In genomic region chr7:41882271-41882670, GRCh38 we compare ENCODE assay signal across 10 cellular contexts.
DNase-seq lines count a peak whose midpoint lies in the region; ATAC-seq and TF ChIP-seq lines count a peak whose summit lies in the region.
"Had no signal": no experiment of that assay in that cellular context is flagged by ENCODE, and none has a peak within 500 bp of the region (broad histone marks: within the 10 kb centered on the region; RNA-seq: fewer than 3 reads in every experiment).

No MANE protein-coding gene starts in this region.

- H3K4me3 ChIP-seq in CD4-positive, CD25-positive, alpha-beta regulatory T cell (ENCODE audit: low read depth, low read length), result peak overlapping the region; percentile 51
- H3K4me3 ChIP-seq in fibroblast of lung (replicated peaks in 1 of 4; ENCODE audit: control extremely low read depth in 1 of 4, insufficient read depth in 1 of 4, low read depth in 3 of 4, low read length in 4 of 4) (no peak overlapping the region), tibial artery (no peak overlapping the region), aorta (ENCODE audit: low read length in 2 of 2) (no peak overlapping the region)

- peaks cover 0 to 2% (median 0%) of the 10 kb centered on the region in 7 donors for H3K9me3 Mint-ChIP-seq in CD4-positive, CD25-positive, alpha-beta regulatory T cell
- no peaks in the 10 kb centered on the region for H3K9me3 Mint-ChIP-seq in IgD-negative memory B cell

- H3K4me1 ChIP-seq in CD4-positive, CD25-positive, alpha-beta regulatory T cell (ENCODE audit: control insufficient read depth, insufficient read depth, low read length, poor library complexity, severe bottlenecking), result peaks cover 7% of the 10 kb centered on the region
- peaks cover 43% of the 10 kb centered on the region for H3K4me1 ChIP-seq in fibroblast of lung (ENCODE audit: control insufficient read depth, extremely low read depth, insufficient read depth, low read length)
- peaks cover 0 to 81% (median 44%) of the 10 kb centered on the region in 4 donors for H3K4me1 ChIP-seq in tibial artery
- H3K4me1 ChIP-seq in aorta (ENCODE audit: control insufficient read depth in 1 of 2, insufficient read depth in 2 of 2, low read length in 2 of 2), result peaks cover 2 to 9% of the 10 kb centered on the region in 2 donors

- no peak for DNase-seq in CD4-positive, CD25-positive, alpha-beta regulatory T cell
- no peak for DNase-seq in fibroblast of lung (ENCODE audit: low read depth in 2 of 2)
- no peak for DNase-seq in SW480 (ENCODE audit: low spot score)
- no peak for DNase-seq in tibial artery
- DNase-seq in aorta, result no peak
- DNase-seq: islet precursor cell, NCI-H2171 had no signal

- intact Hi-C loops in tibial artery (cut with DNase I; ENCODE audit: low total_unique reads), result no loop called here
- intact Hi-C loops in aorta (cut with DNase I), result no loop called here

- H3K9me3 ChIP-seq in CD4-positive, CD25-positive, alpha-beta regulatory T cell (ENCODE audit: control insufficient read depth in 2 of 2, low read length in 2 of 2), result no peaks in the 10 kb centered on the region
- H3K9me3 ChIP-seq in fibroblast of lung (ENCODE audit: control insufficient read depth, insufficient read depth, low read depth, low read length) (no peaks in the 10 kb centered on the region), tibial artery (no peaks in the 10 kb centered on the region), aorta (ENCODE audit: control insufficient read depth, low read length) (no peaks in the 10 kb centered on the region)

- no peaks in the 10 kb centered on the region for H3K27me3 ChIP-seq in CD4-positive, CD25-positive, alpha-beta regulatory T cell (ENCODE audit: control insufficient read depth, insufficient read depth, low read length)
- H3K27me3 ChIP-seq in fibroblast of lung (ENCODE audit: control insufficient read depth, insufficient read depth, low read length) (no peaks in the 10 kb centered on the region), tibial artery (no peaks in the 10 kb centered on the region), aorta (ENCODE audit: control insufficient read depth in 1 of 2, insufficient read depth in 2 of 2, low read length in 1 of 2) (no peaks in the 10 kb centered on the region)

- H3K79me2 ChIP-seq in fibroblast of lung (ENCODE audit: control insufficient read depth, insufficient read depth, low read length), result no peaks in the 10 kb centered on the region

- no peaks in the 10 kb centered on the region for H3K36me3 ChIP-seq in CD4-positive, CD25-positive, alpha-beta regulatory T cell (ENCODE audit: control insufficient read depth, insufficient read depth, low read length)
- H3K36me3 ChIP-seq in fibroblast of lung (ENCODE audit: control insufficient read depth, insufficient read depth, low read length) (no peaks in the 10 kb centered on the region), tibial artery (no peaks in the 10 kb centered on the region), aorta (ENCODE audit: control insufficient read depth in 1 of 2, insufficient read depth in 2 of 2, low read length in 1 of 2) (no peaks in the 10 kb centered on the region)

- TF ChIP-seq CTCF in fibroblast of lung (conservative IDR thresholded peaks at IDR 0.05 in 1 of 2, IDR thresholded peaks at IDR 0.05 in 1 of 2; ENCODE audit: low read depth in 1 of 2, low read length in 2 of 2) (no peak), tibial artery (IDR thresholded peaks at IDR 0.05) (no peak)

- H3K36me3 Mint-ChIP-seq in CD4-positive, CD25-positive, alpha-beta regulatory T cell, result no peaks in the 10 kb centered on the region
- peaks cover 2% of the 10 kb centered on the region for H3K36me3 Mint-ChIP-seq in IgD-negative memory B cell

- H3K4me1 Mint-ChIP-seq in CD4-positive, CD25-positive, alpha-beta regulatory T cell, result peaks cover 4 to 25% (median 7%) of the 10 kb centered on the region in 4 donors
- peaks cover 34 to 46% (median 38%) of the 10 kb centered on the region in 3 donors for H3K4me1 Mint-ChIP-seq in IgD-negative memory B cell

- H3K4me2 ChIP-seq in fibroblast of lung (ENCODE audit: extremely low read depth, insufficient read depth, low read length), result no peak overlapping the region

- 41 to 51% methylated on average over 6 of the region's 6 CpGs for WGBS in aorta, 2 donors

- H3K9ac ChIP-seq in fibroblast of lung (ENCODE audit: insufficient read depth, low read length), result no peak overlapping the region

- no peak for ATAC-seq in CD4-positive, CD25-positive, alpha-beta regulatory T cell (ENCODE audit: low read depth in 2 of 2)
- ATAC-seq in GM19043 (IDR thresholded peaks at IDR 0.05; ENCODE audit: low read depth, unreplicated experiment) (peak; percentile 5), HG03520 (IDR thresholded peaks at IDR 0.05; ENCODE audit: unreplicated experiment) (no peak), aorta (ENCODE audit: low FRiP score) (no peak)

- H2AFZ ChIP-seq in fibroblast of lung (ENCODE audit: low read length), result no peak overlapping the region

- peak overlapping the region; percentile 84 to 98 (median 95) for H3K27ac Mint-ChIP-seq in CD4-positive, CD25-positive, alpha-beta regulatory T cell
- peak overlapping the region; percentile 82 to 98 (median 98) for H3K27ac Mint-ChIP-seq in IgD-negative memory B cell

- H3K27me3 Mint-ChIP-seq in CD4-positive, CD25-positive, alpha-beta regulatory T cell, result peaks cover 5% of the 10 kb centered on the region
- H3K27me3 Mint-ChIP-seq in IgD-negative memory B cell, result no peaks in the 10 kb centered on the region

- H3K4me3 Mint-ChIP-seq in CD4-positive, CD25-positive, alpha-beta regulatory T cell, result peak overlapping the region in 3 of 4 donors; percentile 79 to 89 (median 84)
- H3K4me3 Mint-ChIP-seq in IgD-negative memory B cell, result peak overlapping the region; percentile 69 to 96 (median 86)

- H3K27ac ChIP-seq in CD4-positive, CD25-positive, alpha-beta regulatory T cell (ENCODE audit: insufficient read depth, low read length, poor library complexity, severe bottlenecking), result peak overlapping the region; percentile 56
- H3K27ac ChIP-seq in fibroblast of lung (ENCODE audit: insufficient read depth, low read length) (peak overlapping the region; percentile 58), tibial artery (no peak overlapping the region), aorta (ENCODE audit: low read depth in 1 of 2, low read length in 2 of 2) (no peak overlapping the region)

- H4K20me1 ChIP-seq in fibroblast of lung (ENCODE audit: control insufficient read depth, extremely low read depth, insufficient read depth, low read length), result no peaks in the 10 kb centered on the region

Comparison
In these comparisons a context has a peak if more than half of its experiments do, and no peak if none do; other contexts are left out.
1. H3K27ac ChIP-seq: peak in CD4-positive, CD25-positive, alpha-beta regulatory T cell (single experiment) and fibroblast of lung (single experiment); none in tibial artery (0 of 2) and aorta (0 of 2).